In the genomic region with DNA sequence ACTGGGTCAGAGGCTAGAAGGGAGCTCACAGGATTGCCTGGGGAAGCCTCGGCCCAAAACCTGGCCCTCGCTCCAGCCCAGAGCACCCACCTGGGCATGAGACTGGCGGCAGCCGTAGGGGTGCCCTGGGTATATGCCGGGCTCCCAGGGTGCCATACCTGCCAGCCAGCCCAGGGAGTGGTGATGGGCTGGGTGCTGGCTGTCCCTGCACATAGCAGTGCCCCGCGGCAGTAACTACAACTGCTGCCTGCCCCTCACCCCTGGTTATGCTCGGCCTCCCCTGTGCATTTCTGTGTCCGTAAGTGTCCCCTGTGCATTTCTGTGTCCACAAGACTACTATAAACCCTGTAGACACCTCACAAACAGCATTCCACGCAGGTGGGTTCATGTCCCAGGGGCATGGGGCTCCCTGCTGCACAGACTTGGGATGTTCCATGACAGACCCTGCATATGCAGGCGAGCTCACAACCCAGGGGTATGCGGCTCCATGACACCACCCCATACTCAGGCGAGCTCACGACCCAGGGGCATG, we compare ENCODE assay signal across 16 cellular contexts. TPM values are rescaled to one million over a fixed set of nuclear protein-coding genes. Genes with fewer than 3 reads are reported as not detected.
DNase-seq lines count a peak whose midpoint lies in the region; ATAC-seq and TF ChIP-seq lines count a peak whose summit lies in the region.
"Had no signal": no experiment of that assay in that cellular context is flagged by ENCODE, and none has a peak within 500 bp of the region (broad histone marks: within the 10 kb centered on the region; RNA-seq: fewer than 3 reads in every experiment).

No MANE protein-coding gene starts in this region.

- in situ Hi-C loops in HAP-1 (cut with MboI; ENCODE audit: low sequenced_read_pairs), result no loop called here

- no peaks in the 10 kb centered on the region for H3K9me3 Mint-ChIP-seq in stimulated activated naive CD8-positive, alpha-beta T cell treated with anti-CD3 and anti-CD28 coated beads, Interleukin-15, amount 100 ng/mL, for 72 hours
- no peaks in the 10 kb centered on the region for H3K9me3 Mint-ChIP-seq in neural crest cell
- H3K9me3 Mint-ChIP-seq: CD8-positive, alpha-beta T cell; memory B cell; neural progenitor cell; T-cell had no signal

- TF ChIP-seq POLR2A in gastroesophageal sphincter (IDR thresholded peaks at IDR 0.05), result no peak

- H3K27me3 ChIP-seq in gastroesophageal sphincter, result no peaks in the 10 kb centered on the region
- no peaks in the 10 kb centered on the region for H3K27me3 ChIP-seq in aorta (ENCODE audit: control insufficient read depth in 1 of 2, insufficient read depth in 2 of 2, low read length in 1 of 2)
- H3K27me3 ChIP-seq in HAP-1 (ENCODE audit: low read depth), result no peaks in the 10 kb centered on the region
- H3K27me3 ChIP-seq: neural progenitor cell had no signal

- H3K4me3 ChIP-seq in gastroesophageal sphincter (no peak overlapping the region), aorta (ENCODE audit: low read length in 2 of 2) (no peak overlapping the region), HAP-1 (no peak overlapping the region)
- H3K4me3 ChIP-seq: neural progenitor cell had no signal

- H3K27ac ChIP-seq in gastroesophageal sphincter (peak overlapping the region in 3 of 4 donors; percentile 71 to 79 (median 77)), aorta (ENCODE audit: low read depth in 1 of 2, low read length in 2 of 2) (no peak overlapping the region)
- H3K27ac ChIP-seq: neural progenitor cell had no signal

- H3K9me3 ChIP-seq in gastroesophageal sphincter (no peaks in the 10 kb centered on the region), aorta (ENCODE audit: control insufficient read depth, low read length) (no peaks in the 10 kb centered on the region), HAP-1 (no peaks in the 10 kb centered on the region)

- ATAC-seq in stimulated activated naive CD8-positive, alpha-beta T cell treated with anti-CD3 and anti-CD28 coated beads, Interleukin-15, amount 100 ng/mL, for 72 hours, result peak; percentile 33
- no peak for ATAC-seq in stimulated activated naive CD8-positive, alpha-beta T cell treated with anti-CD3 and anti-CD28 coated beads, Interleukin-15, Interleukin-2, amounts not matched to agents 100 U/mL and 50 U/mL, for 24 hours
- ATAC-seq in gastroesophageal sphincter (no peak), aorta (ENCODE audit: low FRiP score) (no peak), GM18511 (IDR thresholded peaks at IDR 0.05; ENCODE audit: unreplicated experiment) (no peak)
- ATAC-seq: CD8-positive, alpha-beta T cell; sciatic nerve; T-cell had no signal

- TF ChIP-seq CTCF in gastroesophageal sphincter (IDR thresholded peaks at IDR 0.05), result no peak
- TF ChIP-seq CTCF in neural crest cell (conservative IDR thresholded peaks at IDR 0.05), result no peak

- H3K36me3 ChIP-seq in gastroesophageal sphincter (peaks cover 0 to 62% of the 10 kb centered on the region in 2 donors), aorta (ENCODE audit: control insufficient read depth in 1 of 2, insufficient read depth in 2 of 2, low read length in 1 of 2) (peaks cover 0 to 9% of the 10 kb centered on the region in 2 donors), HAP-1 (replicated peaks) (peaks cover 27% of the 10 kb centered on the region)
- H3K36me3 ChIP-seq: neural progenitor cell had no signal

- no peak overlapping the region for H3K4me3 Mint-ChIP-seq in stimulated activated naive CD8-positive, alpha-beta T cell treated with anti-CD3 and anti-CD28 coated beads, Interleukin-15, amount 100 ng/mL, for 72 hours
- H3K4me3 Mint-ChIP-seq in neural crest cell, result peak overlapping the region; percentile 27
- H3K4me3 Mint-ChIP-seq: CD8-positive, alpha-beta T cell; memory B cell; T-cell had no signal

- intact Hi-C loops in aorta (cut with DNase I), result no loop called here

- no peaks in the 10 kb centered on the region for H3K27me3 Mint-ChIP-seq in stimulated activated naive CD8-positive, alpha-beta T cell treated with anti-CD3 and anti-CD28 coated beads, Interleukin-15, amount 100 ng/mL, for 72 hours
- H3K27me3 Mint-ChIP-seq in neural crest cell (ENCODE audit: low read depth), result no peaks in the 10 kb centered on the region
- H3K27me3 Mint-ChIP-seq: memory B cell had no signal

- no peak for DNase-seq in stimulated activated naive CD8-positive, alpha-beta T cell treated with anti-CD3 and anti-CD28 coated beads, Interleukin-15, amount 100 ng/mL, for 72 hours
- no peak for DNase-seq in stimulated activated naive CD8-positive, alpha-beta T cell treated with anti-CD3 and anti-CD28 coated beads, Interleukin-15, Interleukin-2, amounts not matched to agents 100 U/mL and 50 U/mL, for 24 hours
- DNase-seq in neural crest cell (ENCODE audit: low read depth, low spot score) (no peak), aorta (peak; percentile 38 to 51), HAP-1 (ENCODE audit: low spot score in 2 of 2) (no peak), SW 1271 (lab: John Stamatoyannopoulos, UW) (no peak)
- DNase-seq: activated gamma-delta T cell treated with Interleukin-2 at 50 U/mL for 16 hours, MV-4-11, NCI-H2107 had no signal

- WGBS in gastroesophageal sphincter (ENCODE audit: low coverage in 1 of 2), 2 donors, result 97% methylated on average over 5 of the region's 14 CpGs; no CpG with 5 or more reads in 1 of the 2 donors
- 93 to 94% methylated on average over 14 of the region's 14 CpGs for WGBS in aorta, 2 donors

- peaks cover 27% of the 10 kb centered on the region for H3K36me3 Mint-ChIP-seq in neural crest cell (ENCODE audit: low read depth)

- H3K4me1 ChIP-seq in gastroesophageal sphincter (peaks cover 0 to 42% (median 6%) of the 10 kb centered on the region in 3 donors), aorta (ENCODE audit: control insufficient read depth in 1 of 2, insufficient read depth in 2 of 2, low read length in 2 of 2) (no peaks in the 10 kb centered on the region), HAP-1 (peaks cover 10% of the 10 kb centered on the region)

- no peak for TF ChIP-seq EP300 in gastroesophageal sphincter (IDR thresholded peaks at IDR 0.05)

- peaks cover 17% of the 10 kb centered on the region for H3K4me1 Mint-ChIP-seq in stimulated activated naive CD8-positive, alpha-beta T cell treated with anti-CD3 and anti-CD28 coated beads, Interleukin-15, amount 100 ng/mL, for 72 hours
- peaks cover 55% of the 10 kb centered on the region for H3K4me1 Mint-ChIP-seq in neural crest cell
- H3K4me1 Mint-ChIP-seq: memory B cell had no signal

- H3K27ac Mint-ChIP-seq in stimulated activated naive CD8-positive, alpha-beta T cell treated with anti-CD3 and anti-CD28 coated beads, Interleukin-15, amount 100 ng/mL, for 72 hours, result no peak overlapping the region
- no peak overlapping the region for H3K27ac Mint-ChIP-seq in neural crest cell (ENCODE audit: unreplicated experiment)
- H3K27ac Mint-ChIP-seq: CD8-positive, alpha-beta T cell; memory B cell; neural progenitor cell; T-cell had no signal

RNA-seq across cellular contexts. Expression of gene SPATC1L, which starts 5.8 kb away (rescaled TPM):
- total RNA-seq in gastroesophageal sphincter (10 to 100 TPM in 1 of 4 donors, 1 to 10 TPM in 2, under 1 TPM in 1; 0.54 to 20.4 (median 7.9) TPM), neural crest cell (27.5 and 28.1 TPM in 2 replicates), aorta (10 to 100 TPM in 1 of 2 donors, 1 to 10 TPM in 1; 5.2 to 12.4 TPM)
- 10 to 100 TPM in 1 of 2 donors, 1 to 10 TPM in 1; 2.4 to 47.9 TPM for polyA plus RNA-seq in aorta

RNA-seq across cellular contexts. Expression of gene FTCD, which starts 34.6 kb away (rescaled TPM):
- 1 to 10 TPM in 1 of 4 donors, under 1 TPM in 1, not detected in 2; 0.31 to 1.5 TPM for total RNA-seq in gastroesophageal sphincter
- 1.4 and 1.8 TPM in 2 replicates for total RNA-seq in neural crest cell
- total RNA-seq in aorta, result 1 to 10 TPM; 1.1 to 2.6 TPM
- 1 to 10 TPM in 1 of 2 donors, under 1 TPM in 1; 0.50 to 8.7 TPM for polyA plus RNA-seq in aorta

RNA-seq across cellular contexts. Expression of gene LSS, which starts 38.5 kb away (rescaled TPM):
- total RNA-seq in gastroesophageal sphincter, result 100 to 1,000 TPM in 1 of 4 donors, 10 to 100 TPM in 3; 57.7 to 104 (median 85.7) TPM
- 218 and 225 TPM in 2 replicates for total RNA-seq in neural crest cell
- 10 to 100 TPM; 60.2 to 85.2 TPM for total RNA-seq in aorta
- 10 to 100 TPM in 1 of 2 donors, 1 to 10 TPM in 1; 9.3 to 52.0 TPM for polyA plus RNA-seq in aorta

Comparison
In these comparisons a context has a peak if more than half of its experiments do, and no peak if none do; other contexts are left out.
1. DNase-seq: peak in aorta (2 of 2); none in stimulated activated naive CD8-positive, alpha-beta T cell treated with anti-CD3 and anti-CD28 coated beads, Interleukin-15, amount 100 ng/mL, for 72 hours (0 of 2), stimulated activated naive CD8-positive, alpha-beta T cell treated with anti-CD3 and anti-CD28 coated beads, Interleukin-15, Interleukin-2, amounts not matched to agents 100 U/mL and 50 U/mL, for 24 hours (single experiment), neural crest cell (single experiment), HAP-1 (0 of 2) and SW 1271 (0 of 2).
2. H3K27ac ChIP-seq: peak in gastroesophageal sphincter (3 of 4); none in aorta (0 of 2).